ENCODE assay signal across 5 cellular contexts in genomic region chr12:9294072-9294620, GRCh38.
DNase-seq lines count a peak whose midpoint lies in the region; ATAC-seq and TF ChIP-seq lines count a peak whose summit lies in the region.
"Not testable (repeated sequence)": the region's sequence is repeated elsewhere in the genome, so short reads cannot be mapped to it uniquely, and the experiment has no call there.

No MANE protein-coding gene starts in this region.

- H3K27ac Mint-ChIP-seq in chondrocyte (ENCODE audit: unreplicated experiment); stimulated activated naive CD8-positive, alpha-beta T cell treated with anti-CD3 and anti-CD28 coated beads, Interleukin-15, amount 100 ng/mL, for 72 hours: not testable (repeated sequence)

- H3K9me3 Mint-ChIP-seq in chondrocyte (ENCODE audit: low read depth); stimulated activated naive CD8-positive, alpha-beta T cell treated with anti-CD3 and anti-CD28 coated beads, Interleukin-15, amount 100 ng/mL, for 72 hours: not testable (repeated sequence)

- H3K36me3 Mint-ChIP-seq in chondrocyte (ENCODE audit: low read depth): not testable (repeated sequence)

- peak; percentile 14 for ATAC-seq in esophagus mucosa
- peak; percentile 11 for ATAC-seq in left lobe of liver
- ATAC-seq in stimulated activated naive CD8-positive, alpha-beta T cell treated with anti-CD3 and anti-CD28 coated beads, Interleukin-15, amount 100 ng/mL, for 72 hours: peak; percentile 16

- not testable (repeated sequence) for H3K4me1 Mint-ChIP-seq in chondrocyte (ENCODE audit: low read depth); stimulated activated naive CD8-positive, alpha-beta T cell treated with anti-CD3 and anti-CD28 coated beads, Interleukin-15, amount 100 ng/mL, for 72 hours

- H3K27me3 Mint-ChIP-seq in chondrocyte (ENCODE audit: low read depth); stimulated activated naive CD8-positive, alpha-beta T cell treated with anti-CD3 and anti-CD28 coated beads, Interleukin-15, amount 100 ng/mL, for 72 hours: not testable (repeated sequence)

- not testable (repeated sequence) for TF ChIP-seq CTCF in chondrocyte (IDR thresholded peaks at IDR 0.05)

- peak; percentile 82 for DNase-seq in chondrocyte (ENCODE audit: low spot score)
- DNase-seq in islet precursor cell: peak; percentile 44
- DNase-seq in left lobe of liver (ENCODE audit: low spot score); stimulated activated naive CD8-positive, alpha-beta T cell treated with anti-CD3 and anti-CD28 coated beads, Interleukin-15, amount 100 ng/mL, for 72 hours: not testable (repeated sequence)

- not testable (repeated sequence) for H3K4me3 Mint-ChIP-seq in chondrocyte (ENCODE audit: unreplicated experiment); stimulated activated naive CD8-positive, alpha-beta T cell treated with anti-CD3 and anti-CD28 coated beads, Interleukin-15, amount 100 ng/mL, for 72 hours
